Comparison of ENCODE assay signal across 22 cellular contexts in genomic region chr21:45750924-45751323, GRCh38.
"Had no signal": no experiment of that assay in that cellular context is flagged by ENCODE, and none has a peak within 500 bp of the region (broad histone marks: within the 10 kb centered on the region; RNA-seq: fewer than 3 reads in every experiment).

No MANE protein-coding gene starts in this region.

- DNase-seq: KBM-7; MG63; NCI-H1092; NCI-H1105 treated with DMSO at 0.1 percent for 48 hours; NCI-H1417 treated with DMSO at 0.1 percent for 48 hours; NCI-H146; NCI-H1694 treated with DMSO at 0.1 percent for 48 hours; NCI-H1930; NCI-H2081; NCI-H2107; NCI-H2227 treated with DMSO at 0.1 percent for 48 hours; NCI-H524; NCI-H526 treated with DMSO at 0.1 percent for 48 hours; NCI-H748 treated with DMSO at 0.1 percent for 48 hours; NK-92 treated with Interleukin-12 subunit alpha and Interleukin-12 subunit beta, amount 100 ng/mL, for 24 hours; PC-3; SHP77; SK-N-SH; SW 1271 had no signal

- H3K27ac ChIP-seq: HL-60, RWPE1 had no signal

- ATAC-seq: Panc1, PC-3 had no signal

- H3K4me3 ChIP-seq: MG63 had no signal
